In the genomic region with DNA sequence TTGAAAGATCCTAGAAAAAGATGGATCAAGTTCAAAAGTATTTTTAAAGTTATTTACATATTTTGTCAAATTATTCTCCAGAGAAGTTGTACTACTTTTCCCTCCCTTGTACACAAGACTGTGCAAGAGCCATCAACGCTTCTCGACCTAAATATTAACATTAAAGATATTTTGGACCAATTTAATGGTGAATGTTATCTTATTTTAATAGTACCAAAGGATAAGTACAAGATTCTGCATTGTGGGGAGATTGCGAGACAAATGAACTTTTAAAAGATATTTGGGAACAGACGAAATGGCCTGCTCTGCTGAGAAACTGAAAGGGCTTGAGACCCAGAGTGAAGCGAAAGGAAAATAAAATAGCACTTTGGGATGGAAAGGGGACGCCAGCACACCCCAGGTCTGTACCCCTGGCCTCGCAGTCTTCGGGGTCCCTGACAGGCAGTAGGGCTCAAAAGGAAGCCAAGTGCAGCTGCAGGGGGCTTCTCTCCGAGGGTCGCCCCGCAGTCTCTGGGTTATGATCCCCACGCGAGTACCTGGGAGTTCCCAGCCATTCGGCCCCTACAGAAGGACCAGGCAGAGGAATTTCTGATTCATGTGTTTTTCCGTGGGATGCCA, we compare ENCODE assay signal across 8 cellular contexts.
DNase-seq lines count a peak whose midpoint lies in the region; ATAC-seq and TF ChIP-seq lines count a peak whose summit lies in the region.
"Had no signal": no experiment of that assay in that cellular context is flagged by ENCODE, and none has a peak within 500 bp of the region (broad histone marks: within the 10 kb centered on the region; RNA-seq: fewer than 3 reads in every experiment).

No MANE protein-coding gene starts in this region.

- H3K4me3 ChIP-seq in esophagus squamous epithelium (peak overlapping the region; percentile 42 to 73 (median 57)), skin epidermis (peak overlapping the region; percentile 35 to 60 (median 41))

- WGBS in esophagus squamous epithelium, 2 donors: 60 to 67% methylated on average over 8 to 10 of the region's 15 CpGs

- H3K9me3 Mint-ChIP-seq in IgD-negative memory B cell: peaks cover 0 to 2% (median 2%) of the 10 kb centered on the region in 3 donors

- peaks cover 0 to 15% (median 0%) of the 10 kb centered on the region in 3 donors for H3K4me1 ChIP-seq in esophagus squamous epithelium

- peak overlapping the region; percentile 56 to 87 (median 70) for H3K27ac ChIP-seq in esophagus squamous epithelium
- H3K27ac ChIP-seq in skin epidermis: peak overlapping the region; percentile 44 to 92 (median 86)
- H3K27ac ChIP-seq: VCaP had no signal

- peak overlapping the region in 3 of 4 donors; percentile 32 to 91 (median 63) for H3K4me3 Mint-ChIP-seq in IgD-negative memory B cell

- no peak for TF ChIP-seq POLR2A in esophagus squamous epithelium (IDR thresholded peaks at IDR 0.05)

- H3K27ac Mint-ChIP-seq in IgD-negative memory B cell: no peak overlapping the region

- peaks cover 5% of the 10 kb centered on the region for H3K27me3 Mint-ChIP-seq in IgD-negative memory B cell

- H3K9me3 ChIP-seq in esophagus squamous epithelium: no peaks in the 10 kb centered on the region

- H3K36me3 Mint-ChIP-seq in IgD-negative memory B cell: no peaks in the 10 kb centered on the region

- no peak for DNase-seq in esophagus squamous epithelium (lab: John Stamatoyannopoulos, UW)
- DNase-seq in stimulated activated CD8-positive, alpha-beta memory T cell treated with anti-CD3 and anti-CD28 coated beads, Interleukin-4, amount 100 ng/mL, for 48 hours: no peak
- DNase-seq in NCI-H1436 treated with DMSO at 0.1 percent for 48 hours (lab: John Stamatoyannopoulos, UW): no peak
- no peak for DNase-seq in stimulated activated CD4-positive, alpha-beta T cell treated with anti-CD3 and anti-CD28 coated beads, Interleukin-2, amount 100 ng/mL, for 24 hours

- H3K27me3 ChIP-seq in esophagus squamous epithelium: no peaks in the 10 kb centered on the region

- no peak for TF ChIP-seq CTCF in esophagus squamous epithelium (IDR thresholded peaks at IDR 0.05)

- peak; percentile 11 for ATAC-seq in GM19452 (IDR thresholded peaks at IDR 0.05; ENCODE audit: unreplicated experiment)

- H3K4me1 Mint-ChIP-seq in IgD-negative memory B cell: peaks cover 0 to 6% (median 4%) of the 10 kb centered on the region in 3 donors

- no peaks in the 10 kb centered on the region for H3K36me3 ChIP-seq in esophagus squamous epithelium

- intact Hi-C loops in esophagus squamous epithelium (cut with DNase I): loop anchor here (10.0 kb wide), 1 partner anchor 314 kb away; no protein-coding TSS in a partner anchor
